11 cellular contexts compared by ENCODE assay signal in genomic region chr9:110254500-110254899, GRCh38. TPM values are rescaled to one million over a fixed set of nuclear protein-coding genes. Genes with fewer than 3 reads are reported as not detected.
DNase-seq lines count a peak whose midpoint lies in the region; ATAC-seq, FAIRE-seq and TF ChIP-seq lines count a peak whose summit lies in the region.
"Had no signal": no experiment of that assay in that cellular context is flagged by ENCODE, and none has a peak within 500 bp of the region (broad histone marks: within the 10 kb centered on the region; RNA-seq: fewer than 3 reads in every experiment).

No MANE protein-coding gene starts in this region.

- no peaks in the 10 kb centered on the region for H3K27me3 Mint-ChIP-seq in activated naive CD4-positive, alpha-beta T cell treated with anti-CD3 and anti-CD28 coated beads, Interleukin-2, amount 50 U/mL, for 24 hours

- WGBS in GM12878 (ENCODE audit: insufficient coverage, insufficient replicate concordance, low lambda C conversion rate, missing lambda C conversion rate): 86% methylated on average over 2 of the region's 2 CpGs

- intact Hi-C loops in GM12878 (cut with micrococcal nuclease; ENCODE audit: unreplicated experiment): loop anchor here (10.0 kb wide), 3 partner anchors 200 to 1380 kb away; partner anchors contain the start of gene DNAJC25
- intact Hi-C loops in lower lobe of right lung (cut with DNase I): no loop called here
- intact Hi-C loops in upper lobe of right lung (cut with DNase I): no loop called here

- H3K36me3 ChIP-seq in GM12878 (ENCODE audit: control insufficient read depth in 2 of 2, insufficient read depth in 2 of 2, low read length in 1 of 2) (peaks cover 6 to 9% of the 10 kb centered on the region in 2 experiments), lower lobe of right lung (peaks cover 17% of the 10 kb centered on the region), upper lobe of right lung (peaks cover 16% of the 10 kb centered on the region)

- no peak for FAIRE-seq in GM12878 (lab: Jason Lieb, UNC)
- FAIRE-seq: islet of Langerhans had no signal

- SMC1A ChIA-PET in GM12878 (lab: Charles Lee; ENCODE audit: uncharacterized antibody, unreplicated experiment): no interaction called here

- no peak for TF ChIP-seq RAD21 in GM12878 (IDR thresholded peaks at IDR 0.05; ENCODE audit: insufficient read depth, low read depth, low read length)

- in situ Hi-C loops in GM12878 (cut with MboI): no loop called here

- H3K4me1 ChIP-seq in GM12878 (ENCODE audit: control insufficient read depth, insufficient read depth, low read length) (peaks cover 24% of the 10 kb centered on the region), lower lobe of right lung (peaks cover 46% of the 10 kb centered on the region), upper lobe of right lung (peaks cover 22% of the 10 kb centered on the region)

- DNase-seq in activated naive CD4-positive, alpha-beta T cell treated with Interleukin-2 at 50 U/mL for 16 hours: no peak
- no peak for DNase-seq in GM12878 (ENCODE audit: low read depth, low spot score)
- no peak for DNase-seq in lower lobe of right lung
- DNase-seq in upper lobe of right lung: no peak
- DNase-seq in 8988T: no peak
- DNase-seq in OCI-M2 (lab: John Stamatoyannopoulos, UW; ENCODE audit: unreplicated experiment): no peak
- DNase-seq: T-helper 9 cell had no signal

- TF ChIP-seq EP300 in GM12878 (IDR thresholded peaks at IDR 0.05; ENCODE audit: borderline replicate concordance in 1 of 2, control insufficient read depth in 1 of 2, low read depth in 2 of 2, low read length in 2 of 2): no peak

- H3K27ac ChIP-seq in GM12878 (ENCODE audit: control insufficient read depth, insufficient read depth) (peak overlapping the region; percentile 91), lower lobe of right lung (peak overlapping the region; percentile 95), upper lobe of right lung (peak overlapping the region; percentile 95)

- H3K27ac Mint-ChIP-seq in activated naive CD4-positive, alpha-beta T cell treated with anti-CD3 and anti-CD28 coated beads, Interleukin-2, amount 50 U/mL, for 24 hours: peak overlapping the region; percentile 96

- POLR2A ChIA-PET in GM12878 (lab: Charles Lee): interaction anchor here (1.1 kb wide), 1 partner anchor 348 kb away, joined by 3 read pairs; no protein-coding TSS in a partner anchor

- H3K79me2 ChIP-seq in GM12878 (ENCODE audit: control insufficient read depth, insufficient read depth, low read length): peaks cover 79% of the 10 kb centered on the region

- peak overlapping the region; percentile 92 for H3K4me3 ChIP-seq in GM12878
- peak overlapping the region; percentile 90 for H3K4me3 ChIP-seq in lower lobe of right lung
- H3K4me3 ChIP-seq in upper lobe of right lung: peak overlapping the region; percentile 96

- peaks cover 6% of the 10 kb centered on the region for H3K36me3 Mint-ChIP-seq in activated naive CD4-positive, alpha-beta T cell treated with anti-CD3 and anti-CD28 coated beads, Interleukin-2, amount 50 U/mL, for 24 hours

- no peaks in the 10 kb centered on the region for H3K27me3 ChIP-seq in GM12878 (replicated peaks in 1 of 2; ENCODE audit: control insufficient read depth in 2 of 2, insufficient read depth in 2 of 2, low read length in 1 of 2)
- H3K27me3 ChIP-seq in lower lobe of right lung (ENCODE audit: low read depth): no peaks in the 10 kb centered on the region
- no peaks in the 10 kb centered on the region for H3K27me3 ChIP-seq in upper lobe of right lung

- no peak overlapping the region for H2AFZ ChIP-seq in GM12878 (ENCODE audit: control insufficient read depth, low read depth, low read length)

- peaks cover 45% of the 10 kb centered on the region for H3K4me1 Mint-ChIP-seq in activated naive CD4-positive, alpha-beta T cell treated with anti-CD3 and anti-CD28 coated beads, Interleukin-2, amount 50 U/mL, for 24 hours

- H4K20me1 ChIP-seq in GM12878 (ENCODE audit: control insufficient read depth, insufficient read depth): no peaks in the 10 kb centered on the region

- peak overlapping the region; percentile 92 for H3K9ac ChIP-seq in GM12878 (ENCODE audit: control insufficient read depth, insufficient read depth, low read length)

- H3K4me2 ChIP-seq in GM12878 (ENCODE audit: control insufficient read depth, insufficient read depth): peak overlapping the region; percentile 85

- BruUV-seq in GM12878 (replicated peaks; lab: Mats Ljungman, UMichigan): TSS peak; percentile 46

- ATAC-seq in GM12878: no peak
- no peak for ATAC-seq in lower lobe of right lung
- ATAC-seq in upper lobe of right lung: no peak
- ATAC-seq in HG02678 (IDR thresholded peaks at IDR 0.05; ENCODE audit: unreplicated experiment): no peak

- CTCF ChIA-PET in GM12878 (lab: Yijun Ruan, JAX): no interaction called here

- no peaks in the 10 kb centered on the region for H3K9me3 Mint-ChIP-seq in activated naive CD4-positive, alpha-beta T cell treated with anti-CD3 and anti-CD28 coated beads, Interleukin-2, amount 50 U/mL, for 24 hours

- TF ChIP-seq POLR2A in GM12878 (IDR thresholded peaks at IDR 0.05; ENCODE audit: low read depth, low read length): no peak

- peak overlapping the region; percentile 95 for H3K4me3 Mint-ChIP-seq in activated naive CD4-positive, alpha-beta T cell treated with anti-CD3 and anti-CD28 coated beads, Interleukin-2, amount 50 U/mL, for 24 hours

- TF ChIP-seq CTCF in GM12878 (IDR thresholded peaks at IDR 0.05 in 2 of 3, conservative IDR thresholded peaks at IDR 0.05 in 1 of 3; ENCODE audit: control insufficient read depth in 2 of 3, extremely low read depth in 1 of 3, insufficient read depth in 1 of 3, low read depth in 3 of 3, low read length in 3 of 3) (no peak), lower lobe of right lung (IDR thresholded peaks at IDR 0.05) (no peak), upper lobe of right lung (IDR thresholded peaks at IDR 0.05) (no peak)

- H3K9me3 ChIP-seq in GM12878 (replicated peaks; ENCODE audit: control insufficient read depth, insufficient read depth, low read length) (no peaks in the 10 kb centered on the region), lower lobe of right lung (no peaks in the 10 kb centered on the region), upper lobe of right lung (no peaks in the 10 kb centered on the region)

- RAD21 ChIA-PET in GM12878 (lab: Charles Lee; ENCODE audit: unreplicated experiment): no interaction called here

TF ChIP-seq in GM12878, 131 proteins besides CTCF, POLR2A, EP300 and RAD21 (continues in another document):
- no peak for TF ChIP-seq MEF2A (IDR thresholded peaks at IDR 0.05; ENCODE audit: insufficient read depth, low read depth, low read length)
- no peak for TF ChIP-seq BRCA1 (IDR thresholded peaks at IDR 0.05; ENCODE audit: low read depth, low read length)
- no peak for TF ChIP-seq ELK1 (IDR thresholded peaks at IDR 0.05; ENCODE audit: low read depth, low read length)
- no peak for TF ChIP-seq TCF3 (IDR thresholded peaks at IDR 0.05; ENCODE audit: borderline replicate concordance, insufficient read depth, low read depth, low read length)
- TF ChIP-seq NBN (IDR thresholded peaks at IDR 0.05): no peak
- no peak for TF ChIP-seq SREBF2 (IDR thresholded peaks at IDR 0.05; ENCODE audit: low read length)

RNA-seq across cellular contexts. Expression of gene TXN, which starts 1.8 kb away (rescaled TPM):
- total RNA-seq in GM12878 (2013; cell fraction: nucleolus; rRNA removed): 33.5 and 41.0 TPM in 2 replicates
- 309 and 324 TPM in 2 replicates for total RNA-seq in GM12878 (2014; rRNA removed)
- total RNA-seq in GM12878 (2014; rRNA removed; fragmentation: Illumina TruSeq; extraction: Trizol): 434 and 441 TPM in 2 replicates
- 359 and 374 TPM in 2 replicates for total RNA-seq in GM12878 (2021)
- polyA plus RNA-seq in GM12878 (2011; ENCODE audit: low read depth): 583 TPM
- polyA plus RNA-seq in GM12878 (2011; rRNA removed): 704 and 840 TPM in 2 replicates
- 373 and 435 TPM in 2 replicates for polyA plus RNA-seq in GM12878 (2011; cell fraction: cytosol; rRNA removed)
- polyA plus RNA-seq in GM12878 (2011; cell fraction: nucleus; rRNA removed): 189 and 231 TPM in 2 replicates
- polyA plus RNA-seq in GM12878 (2012): 330 and 336 TPM in 2 replicates
- 596 and 678 TPM in 2 replicates for polyA plus RNA-seq in GM12878 (2014; fragmentation: Illumina TruSeq; extraction: Trizol)
- polyA plus RNA-seq in GM12878 (2014; fragmentation: Nextera tagmentation; extraction: Ambion mirVana): 1,000 to 10,000 TPM; 2,263 to 2,304 TPM
- 345 and 460 TPM in 2 replicates for polyA plus RNA-seq in GM12878 (2014; rRNA removed)
- 1,000 to 10,000 TPM; 1,248 to 1,349 TPM for polyA plus RNA-seq in GM12878 (2016; fragmentation: Nextera tagmentation; extraction: Ambion mirVana)
- polyA minus RNA-seq in GM12878 (2011; rRNA and poly(A)+ RNA removed): 124 and 150 TPM in 2 replicates
- polyA minus RNA-seq in GM12878 (2011; cell fraction: cytosol; rRNA and poly(A)+ RNA removed): 43.7 and 51.6 TPM in 2 replicates
- polyA minus RNA-seq in GM12878 (2011; cell fraction: nucleus; rRNA and poly(A)+ RNA removed): 26.1 and 30.3 TPM in 2 replicates
- total RNA-seq in lower lobe of right lung: 170 TPM
- 178 TPM for total RNA-seq in upper lobe of right lung

RNA-seq across cellular contexts. Expression of gene C9orf152, which starts 46.5 kb away (rescaled TPM):
- not detected in 2 replicates for total RNA-seq in GM12878 (2013; cell fraction: nucleolus; rRNA removed)
- total RNA-seq in GM12878 (2014; rRNA removed): not detected in 2 replicates
- total RNA-seq in GM12878 (2014; rRNA removed; fragmentation: Illumina TruSeq; extraction: Trizol): not detected in 2 replicates
- not detected in 2 replicates for total RNA-seq in GM12878 (2021)
- polyA plus RNA-seq in GM12878 (2011; ENCODE audit: low read depth): not detected
- polyA plus RNA-seq in GM12878 (2011; rRNA removed): 0.04 TPM in 1 of 2 replicates, not detected in the other
- polyA plus RNA-seq in GM12878 (2011; cell fraction: cytosol; rRNA removed): not detected in 2 replicates
- polyA plus RNA-seq in GM12878 (2011; cell fraction: nucleus; rRNA removed): not detected in 2 replicates
- 0.04 and 0.16 TPM in 2 replicates for polyA plus RNA-seq in GM12878 (2012)
- not detected in 2 replicates for polyA plus RNA-seq in GM12878 (2014; fragmentation: Illumina TruSeq; extraction: Trizol)
- polyA plus RNA-seq in GM12878 (2014; fragmentation: Nextera tagmentation; extraction: Ambion mirVana): not detected
- polyA plus RNA-seq in GM12878 (2014; rRNA removed): not detected in 2 replicates
- not detected for polyA plus RNA-seq in GM12878 (2016; fragmentation: Nextera tagmentation; extraction: Ambion mirVana)
- polyA minus RNA-seq in GM12878 (2011; rRNA and poly(A)+ RNA removed): not detected in 2 replicates
- polyA minus RNA-seq in GM12878 (2011; cell fraction: cytosol; rRNA and poly(A)+ RNA removed): not detected in 2 replicates
- 0.12 TPM in 1 of 2 replicates, not detected in the other for polyA minus RNA-seq in GM12878 (2011; cell fraction: nucleus; rRNA and poly(A)+ RNA removed)
- total RNA-seq in lower lobe of right lung: 26.1 TPM
- 27.6 TPM for total RNA-seq in upper lobe of right lung
- total RNA-seq: Daoy had no signal

Comparison
In these comparisons a context has a peak if more than half of its experiments do, and no peak if none do; other contexts are left out.
1. RNA of gene C9orf152, which starts 46.5 kb away (total RNA-seq): 27.6 TPM in upper lobe of right lung (single experiment) and 26.1 TPM in lower lobe of right lung (single experiment); not detected in GM12878; every median in the first group is over 10 times any median in the second.
2. Peak in every context shown above with its lines, with median percentiles within 50 percentile points of each other: H3K27ac ChIP-seq and H3K4me3 ChIP-seq.